21 cellular contexts compared by ENCODE assay signal in the genomic region with DNA sequence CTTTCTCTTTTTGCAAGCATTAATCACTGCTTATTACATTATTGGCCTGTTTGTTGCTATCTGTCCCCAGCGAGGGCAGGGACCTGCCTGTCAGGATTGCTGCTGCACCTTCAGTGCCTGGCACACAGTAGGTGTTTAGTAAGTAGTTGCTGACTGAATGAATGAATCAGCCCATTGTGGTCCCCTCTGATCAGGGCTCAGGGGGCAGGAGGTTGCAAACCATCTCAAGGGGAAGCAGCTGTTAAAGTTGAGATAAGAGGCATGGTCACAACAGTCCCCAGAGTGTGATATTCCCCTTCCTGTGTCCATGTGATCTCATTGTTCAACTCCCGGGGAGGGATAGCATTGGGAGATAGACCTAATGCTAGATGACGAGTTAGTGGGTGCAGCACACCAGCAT.
"Had no signal": no experiment of that assay in that cellular context is flagged by ENCODE, and none has a peak within 500 bp of the region (broad histone marks: within the 10 kb centered on the region; RNA-seq: fewer than 3 reads in every experiment).

No MANE protein-coding gene starts in this region.

- H3K36me3 Mint-ChIP-seq: activated naive CD8-positive, alpha-beta T cell treated with anti-CD3 and anti-CD28 coated beads for 36 hours; naive thymus-derived CD8-positive, alpha-beta T cell; stimulated activated effector memory CD8-positive, alpha-beta T cell treated with anti-CD3 and anti-CD28 coated beads, Interleukin-12 subunit alpha, Interleukin-12 subunit beta, amount 100 ng/mL, for 72 hours; WTC11 had no signal

- H3K9me3 ChIP-seq: body of pancreas, heart right ventricle, neutrophil, thoracic aorta had no signal

- H3K79me2 ChIP-seq: parathyroid adenoma had no signal

- H3K4me3 ChIP-seq: body of pancreas, heart right ventricle, thoracic aorta had no signal

- H3K4me1 ChIP-seq: body of pancreas, heart right ventricle, parathyroid adenoma had no signal

- H3K4me1 Mint-ChIP-seq: activated naive CD8-positive, alpha-beta T cell treated with anti-CD3 and anti-CD28 coated beads for 36 hours; naive thymus-derived CD8-positive, alpha-beta T cell; stimulated activated effector memory CD8-positive, alpha-beta T cell treated with anti-CD3 and anti-CD28 coated beads, Interleukin-12 subunit alpha, Interleukin-12 subunit beta, amount 100 ng/mL, for 72 hours; WTC11 had no signal

- H3K9me3 Mint-ChIP-seq: activated T-cell treated with anti-CD3 and anti-CD28 coated beads, Interleukin-2, amount 50 U/mL, for 72 hours; naive thymus-derived CD8-positive, alpha-beta T cell; stimulated activated effector memory CD8-positive, alpha-beta T cell treated with anti-CD3 and anti-CD28 coated beads, Interleukin-12 subunit alpha, Interleukin-12 subunit beta, amount 100 ng/mL, for 72 hours; WTC11 had no signal

- H3K36me3 ChIP-seq: heart right ventricle, neutrophil, thoracic aorta had no signal

- H3K27me3 ChIP-seq: body of pancreas, neutrophil had no signal

- ATAC-seq: activated CD8-positive, alpha-beta T cell treated with anti-CD3 and anti-CD28 coated beads, Interleukin-2, amount 10 ng/mL, durations not matched to agents 7 days and 5 days; activated T-cell treated with anti-CD3 and anti-CD28 coated beads, Interleukin-2, amount 50 U/mL, for 72 hours; body of pancreas; heart right ventricle; naive thymus-derived CD8-positive, alpha-beta T cell; stimulated activated effector memory CD8-positive, alpha-beta T cell treated with anti-CD3 and anti-CD28 coated beads, Interleukin-12 subunit alpha, Interleukin-12 subunit beta, amount 100 ng/mL, for 72 hours had no signal

- H3K4me3 Mint-ChIP-seq: activated CD8-positive, alpha-beta T cell treated with anti-CD3 and anti-CD28 coated beads, Interleukin-2, amount 10 ng/mL, durations not matched to agents 7 days and 5 days; activated naive CD8-positive, alpha-beta T cell treated with anti-CD3 and anti-CD28 coated beads for 36 hours; activated T-cell treated with anti-CD3 and anti-CD28 coated beads, Interleukin-2, amount 50 U/mL, for 72 hours; naive thymus-derived CD8-positive, alpha-beta T cell; stimulated activated effector memory CD8-positive, alpha-beta T cell treated with anti-CD3 and anti-CD28 coated beads, Interleukin-12 subunit alpha, Interleukin-12 subunit beta, amount 100 ng/mL, for 72 hours; WTC11 had no signal

- H3K27ac Mint-ChIP-seq: activated CD8-positive, alpha-beta T cell treated with anti-CD3 and anti-CD28 coated beads, Interleukin-2, amount 10 ng/mL, durations not matched to agents 7 days and 5 days; activated naive CD8-positive, alpha-beta T cell treated with anti-CD3 and anti-CD28 coated beads for 36 hours; activated T-cell treated with anti-CD3 and anti-CD28 coated beads, Interleukin-2, amount 50 U/mL, for 72 hours; naive thymus-derived CD8-positive, alpha-beta T cell; stimulated activated effector memory CD8-positive, alpha-beta T cell treated with anti-CD3 and anti-CD28 coated beads, Interleukin-12 subunit alpha, Interleukin-12 subunit beta, amount 100 ng/mL, for 72 hours; WTC11 had no signal

- H3K27ac ChIP-seq: body of pancreas, heart right ventricle, neutrophil, parathyroid adenoma, thoracic aorta had no signal

- DNase-seq: activated CD4-positive, alpha-beta T cell treated with anti-CD3 and anti-CD28 coated beads for 48 hours; activated CD8-positive, alpha-beta memory T cell treated with anti-CD3 and anti-CD28 coated beads, Interleukin-2, amount 50 U/mL, for 48 hours; activated CD8-positive, alpha-beta T cell treated with anti-CD3 and anti-CD28 coated beads, Interleukin-2, amount 10 ng/mL, durations not matched to agents 7 days and 5 days; activated gamma-delta T cell treated with Interleukin-2 at 50 U/mL for 16 hours; activated naive CD8-positive, alpha-beta T cell treated with anti-CD3 and anti-CD28 coated beads for 36 hours; activated T-cell treated with anti-CD3 and anti-CD28 coated beads, Interleukin-2, amount 50 U/mL, for 72 hours; amygdala; body of pancreas; caudate nucleus; cortex of kidney; effector CD8-positive, alpha-beta T cell; heart right ventricle; naive thymus-derived CD8-positive, alpha-beta T cell; stimulated activated CD4-positive, alpha-beta T cell treated with anti-CD3 and anti-CD28 coated beads, Interleukin-12 subunit alpha, Interleukin-12 subunit beta, amount 100 ng/mL, for 4 hours; T-helper 1 cell; T1000 had no signal

- H2AFZ ChIP-seq: parathyroid adenoma had no signal
